ENCODE assay signal across 8 cellular contexts in the genomic region with DNA sequence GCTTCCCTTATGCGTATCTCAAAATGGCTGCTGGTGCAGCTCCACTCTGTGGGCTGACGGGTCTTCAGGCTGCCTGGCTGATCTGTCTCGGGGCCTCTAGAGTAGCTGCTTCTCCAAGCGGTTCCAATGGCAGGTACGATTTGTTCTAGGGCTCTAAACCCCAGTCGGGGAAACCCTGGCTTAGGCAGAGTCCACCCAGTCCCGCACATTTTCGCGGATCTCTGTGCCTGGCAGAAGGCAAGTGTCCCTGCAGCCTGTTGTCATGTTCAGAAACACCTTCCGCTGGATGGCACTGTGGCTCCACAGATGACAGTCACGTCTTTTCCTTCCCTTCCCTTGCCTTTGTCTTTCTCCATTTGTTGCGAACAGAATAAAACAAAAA. TPM values are rescaled to one million over a fixed set of nuclear protein-coding genes. Genes with fewer than 3 reads are reported as not detected.
DNase-seq lines count a peak whose midpoint lies in the region; ATAC-seq lines count a peak whose summit lies in the region.

No MANE protein-coding gene starts in this region.

- peak; percentile 66 for DNase-seq in activated CD8-positive, alpha-beta memory T cell treated with anti-CD3 and anti-CD28 coated beads, Interleukin-2, amount 50 U/mL, for 1 hour (ENCODE audit: extremely low read depth)
- DNase-seq in activated CD8-positive, alpha-beta memory T cell treated with anti-CD3 and anti-CD28 coated beads, Interleukin-2, amount 50 U/mL, for 48 hours = no peak
- DNase-seq in activated T-helper 9 cell treated with anti-CD3 and anti-CD28 coated beads, Interleukin-2, amount 50 U/mL, for 16 hours (ENCODE audit: low read depth) = peak; percentile 67
- DNase-seq in left colon = peak; percentile 71 to 86
- DNase-seq in superior temporal gyrus (ENCODE audit: extremely low spot score) = peak; percentile 61
- no peak for DNase-seq in NCI-H1092 treated with DMSO at 0.1 percent for 48 hours (lab: John Stamatoyannopoulos, UW)
- no peak for DNase-seq in NCI-H526 treated with DMSO at 0.1 percent for 48 hours (lab: John Stamatoyannopoulos, UW)
- DNase-seq in stimulated activated CD4-positive, alpha-beta T cell treated with anti-CD3 and anti-CD28 coated beads, Interleukin-4, amount 100 ng/mL, for 4 hours = no peak

- intact Hi-C loops in left colon (cut with DNase I, micrococcal nuclease) = no loop called here

- peak; percentile 46 for ATAC-seq in left colon

RNA-seq across cellular contexts. Expression of a gene that starts 54.4 kb away (rescaled TPM):
- total RNA-seq in left colon = 10 to 100 TPM; 18.9 to 20.1 TPM

Comparison
In these comparisons a context has a peak if more than half of its experiments do, and no peak if none do; other contexts are left out.
1. DNase-seq: peak in activated CD8-positive, alpha-beta memory T cell treated with anti-CD3 and anti-CD28 coated beads, Interleukin-2, amount 50 U/mL, for 1 hour (single experiment), activated T-helper 9 cell treated with anti-CD3 and anti-CD28 coated beads, Interleukin-2, amount 50 U/mL, for 16 hours (single experiment), left colon (2 of 2) and superior temporal gyrus (single experiment); none in activated CD8-positive, alpha-beta memory T cell treated with anti-CD3 and anti-CD28 coated beads, Interleukin-2, amount 50 U/mL, for 48 hours (single experiment), NCI-H1092 treated with DMSO at 0.1 percent for 48 hours (single experiment), NCI-H526 treated with DMSO at 0.1 percent for 48 hours (single experiment) and stimulated activated CD4-positive, alpha-beta T cell treated with anti-CD3 and anti-CD28 coated beads, Interleukin-4, amount 100 ng/mL, for 4 hours (0 of 2).